1 cellular context compared by ENCODE assay signal in genomic region chr1:41666991-41667631, GRCh38.
TF ChIP-seq lines count a peak whose summit lies in the region.

No MANE protein-coding gene starts in this region.

TF ChIP-seq in GM12878, 131 proteins besides CTCF, POLR2A, EP300 and RAD21 (continued from another document):
- TF ChIP-seq E4F1 (IDR thresholded peaks at IDR 0.05; ENCODE audit: borderline replicate concordance, partially characterized antibody) (no peak), HDGF (IDR thresholded peaks at IDR 0.05) (no peak), HCFC1 (IDR thresholded peaks at IDR 0.05; ENCODE audit: low read length) (no peak), MEF2B (IDR thresholded peaks at IDR 0.05; ENCODE audit: partially characterized antibody, poor library complexity, severe bottlenecking) (peak; percentile 52), CREB1 (IDR thresholded peaks at IDR 0.05; ENCODE audit: low read depth) (no peak), WRNIP1 (IDR thresholded peaks at IDR 0.05; ENCODE audit: borderline replicate concordance, low read depth, low read length) (no peak), ZNF622 (IDR thresholded peaks at IDR 0.05) (no peak), PAX8 (IDR thresholded peaks at IDR 0.05) (no peak), SMARCA5 (IDR thresholded peaks at IDR 0.05) (no peak), RBBP5 (conservative IDR thresholded peaks at IDR 0.05) (no peak), ATF7 (IDR thresholded peaks at IDR 0.05; ENCODE audit: low read depth) (no peak), RELB (IDR thresholded peaks at IDR 0.05; ENCODE audit: low read depth) (peak; percentile 51; the same call in 1 of the 2 replicates), USF1 (IDR thresholded peaks at IDR 0.05; ENCODE audit: borderline replicate concordance, extremely low read length, insufficient read depth, low read depth, low read length) (no peak), STAT3 (IDR thresholded peaks at IDR 0.05; ENCODE audit: low read depth, low read length) (0 out of 2 replicates have a peak, but pooled peaks have one; percentile 59), RUNX3 (IDR thresholded peaks at IDR 0.05; ENCODE audit: low read length) (no peak; the same call in 1 of the 2 replicates), ZNF687 (IDR thresholded peaks at IDR 0.05) (0 out of 2 replicates have a peak, but pooled peaks have one; percentile 46), E2F8 (IDR thresholded peaks at IDR 0.05; ENCODE audit: low read depth, partially characterized antibody) (no peak), YY1 (IDR thresholded peaks at IDR 0.05; ENCODE audit: low read depth, low read length) (no peak), MTA2 (IDR thresholded peaks at IDR 0.05; ENCODE audit: low read depth) (no peak), NFYA (IDR thresholded peaks at IDR 0.05; ENCODE audit: borderline replicate concordance, low read depth, low read length) (no peak), JUND (IDR thresholded peaks at IDR 0.05; ENCODE audit: low read depth, low read length) (no peak), CHD1 (IDR thresholded peaks at IDR 0.05; ENCODE audit: low read depth, low read length) (no peak), TCF3 (IDR thresholded peaks at IDR 0.05; ENCODE audit: borderline replicate concordance, insufficient read depth, low read depth, low read length) (peak; percentile 63; the same call in 1 of the 2 replicates), GABPA (IDR thresholded peaks at IDR 0.05; ENCODE audit: low read depth) (no peak), POLR2AphosphoS5 (IDR thresholded peaks at IDR 0.05; ENCODE audit: low read length) (no peak), IRF5 (IDR thresholded peaks at IDR 0.05; ENCODE audit: borderline replicate concordance) (no peak), SIN3A (IDR thresholded peaks at IDR 0.05; ENCODE audit: low read depth, low read length) (no peak), MYC (IDR thresholded peaks at IDR 0.05; ENCODE audit: insufficient read depth, insufficient read length, insufficient replicate concordance, low read length, severe bottlenecking) (no peak), CHD4 (IDR thresholded peaks at IDR 0.05) (no peak), ATF2 (IDR thresholded peaks at IDR 0.05; ENCODE audit: low read length) (no peak), SUPT20H (IDR thresholded peaks at IDR 0.05; ENCODE audit: borderline replicate concordance, control insufficient read depth, low read depth, low read length) (no peak), SRF (IDR thresholded peaks at IDR 0.05; ENCODE audit: low read depth in 2 of 2, low read length in 2 of 2) (no peak)
- TF ChIP-seq, protein P1, sequence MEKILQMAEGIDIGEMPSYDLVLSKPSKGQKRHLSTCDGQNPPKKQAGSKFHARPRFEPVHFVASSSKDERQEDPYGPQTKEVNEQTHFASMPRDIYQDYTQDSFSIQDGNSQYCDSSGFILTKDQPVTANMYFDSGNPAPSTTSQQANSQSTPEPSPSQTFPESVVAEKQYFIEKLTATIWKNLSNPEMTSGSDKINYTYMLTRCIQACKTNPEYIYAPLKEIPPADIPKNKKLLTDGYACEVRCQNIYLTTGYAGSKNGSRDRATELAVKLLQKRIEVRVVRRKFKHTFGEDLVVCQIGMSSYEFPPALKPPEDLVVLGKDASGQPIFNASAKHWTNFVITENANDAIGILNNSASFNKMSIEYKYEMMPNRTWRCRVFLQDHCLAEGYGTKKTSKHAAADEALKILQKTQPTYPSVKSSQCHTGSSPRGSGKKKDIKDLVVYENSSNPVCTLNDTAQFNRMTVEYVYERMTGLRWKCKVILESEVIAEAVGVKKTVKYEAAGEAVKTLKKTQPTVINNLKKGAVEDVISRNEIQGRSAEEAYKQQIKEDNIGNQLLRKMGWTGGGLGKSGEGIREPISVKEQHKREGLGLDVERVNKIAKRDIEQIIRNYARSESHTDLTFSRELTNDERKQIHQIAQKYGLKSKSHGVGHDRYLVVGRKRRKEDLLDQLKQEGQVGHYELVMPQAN (conservative IDR thresholded peaks at IDR 0.05): no peak
TF ChIP-seq in GM12878: peak in this region for 13.
